ENCODE assay signal across 27 cellular contexts in genomic region chr16:10817514-10817913, GRCh38. TPM values are rescaled to one million over a fixed set of nuclear protein-coding genes. Genes with fewer than 3 reads are reported as not detected.
DNase-seq lines count a peak whose midpoint lies in the region; ATAC-seq, FAIRE-seq and TF ChIP-seq lines count a peak whose summit lies in the region.
"Had no signal": no experiment of that assay in that cellular context is flagged by ENCODE, and none has a peak within 500 bp of the region (broad histone marks: within the 10 kb centered on the region; RNA-seq: fewer than 3 reads in every experiment).

No MANE protein-coding gene starts in this region.

- no peak overlapping the region for H2BK5ac ChIP-seq in H1 (ENCODE audit: low read depth, low read length)

- H2AFZ ChIP-seq in H1 (ENCODE audit: low read length), result no peak overlapping the region

- no peak for TF ChIP-seq EP300 in H1 (IDR thresholded peaks at IDR 0.05; ENCODE audit: borderline replicate concordance in 1 of 2, low read depth in 2 of 2, low read length in 2 of 2)

- no peaks in the 10 kb centered on the region for H3K9me3 Mint-ChIP-seq in nephron
- no peaks in the 10 kb centered on the region for H3K9me3 Mint-ChIP-seq in type B pancreatic cell
- H3K9me3 Mint-ChIP-seq: activated naive CD8-positive, alpha-beta T cell treated with anti-CD3 and anti-CD28 coated beads, Interleukin-2, amount 10 ng/mL, durations not matched to agents 7 days and 5 days; activated T-cell treated with anti-CD3 and anti-CD28 coated beads, Interleukin-2, amount 50 U/mL, for 4 hours; effector memory CD8-positive, alpha-beta T cell had no signal

- FAIRE-seq in H1 (lab: Jason Lieb, UNC), result no peak

- no peaks in the 10 kb centered on the region for H3K36me3 ChIP-seq in HUES6 (ENCODE audit: control insufficient read depth, insufficient read depth, low read length)
- no peaks in the 10 kb centered on the region; a peak in 1 of 8 replicates for H3K36me3 ChIP-seq in H1 (ENCODE audit: control insufficient read depth in 2 of 4, insufficient read depth in 4 of 4, low read length in 3 of 4)
- H3K36me3 ChIP-seq in gastrocnemius medialis, result no peaks in the 10 kb centered on the region
- H3K36me3 ChIP-seq: cardiac muscle cell, HAP-1, SJCRH30, transverse colon had no signal

- POLR2A ChIA-PET in H1 (lab: Charles Lee; ENCODE audit: partially characterized antibody), result no interaction called here

- no peak overlapping the region for H3K23ac ChIP-seq in H1 (ENCODE audit: insufficient read length)

- H4K8ac ChIP-seq in H1 (ENCODE audit: extremely low read depth, insufficient read depth, low read length), result no peak overlapping the region

- H4K5ac ChIP-seq in H1 (ENCODE audit: insufficient read length, low read depth, low read length), result no peak overlapping the region

- no peak overlapping the region for H2BK20ac ChIP-seq in H1 (ENCODE audit: low read length)

- no peak overlapping the region for H3K27ac ChIP-seq in HUES6 (ENCODE audit: low read depth, low read length)
- H3K27ac ChIP-seq in H1 (ENCODE audit: low read depth, low read length), result no peak overlapping the region
- no peak overlapping the region for H3K27ac ChIP-seq in gastrocnemius medialis
- H3K27ac ChIP-seq: cardiac muscle cell, coronary artery, SJCRH30, transverse colon had no signal

- H2BK15ac ChIP-seq in H1 (ENCODE audit: low read length), result 0 out of 2 replicates have a peak overlapping the region, but pooled peaks have one; percentile 55

- H4K91ac ChIP-seq in H1 (replicated peaks; ENCODE audit: insufficient read length, low read length), result no peak overlapping the region

- H2BK120ac ChIP-seq in H1 (replicated peaks; ENCODE audit: low read depth, low read length), result no peak overlapping the region

- no peak for TF ChIP-seq RAD21 in H1 (IDR thresholded peaks at IDR 0.05 in 1 of 2, conservative IDR thresholded peaks at IDR 0.05 in 1 of 2; ENCODE audit: low read depth in 2 of 2, low read length in 2 of 2)

- H3K4me3 Mint-ChIP-seq in nephron, result peak overlapping the region; percentile 40 to 89 (median 54)
- H3K4me3 Mint-ChIP-seq in type B pancreatic cell, result peak overlapping the region; percentile 74
- H3K4me3 Mint-ChIP-seq: activated naive CD8-positive, alpha-beta T cell treated with anti-CD3 and anti-CD28 coated beads, Interleukin-2, amount 10 ng/mL, durations not matched to agents 7 days and 5 days; activated T-cell treated with anti-CD3 and anti-CD28 coated beads, Interleukin-2, amount 50 U/mL, for 4 hours; effector memory CD8-positive, alpha-beta T cell had no signal

- CTCF ChIA-PET in H1 (lab: Charles Lee; ENCODE audit: partially characterized antibody), result interaction anchor here (0.9 to 1.2 kb wide), 4 partner anchors 11 to 90 kb away, joined by 3 to 4 read pairs (median 3); no protein-coding TSS in a partner anchor

- TF ChIP-seq CTCF in H1 (IDR thresholded peaks at IDR 0.05; ENCODE audit: control extremely low read depth in 1 of 3, insufficient read depth in 1 of 3, low read depth in 1 of 3, low read length in 3 of 3) (no peak), nephron (IDR thresholded peaks at IDR 0.05; ENCODE audit: unreplicated experiment in 3 of 3) (no peak), type B pancreatic cell (conservative IDR thresholded peaks at IDR 0.05) (no peak), gastrocnemius medialis (IDR thresholded peaks at IDR 0.05 in 4 of 5, conservative IDR thresholded peaks at IDR 0.05 in 1 of 5) (no peak)

- H3K4ac ChIP-seq in H1 (replicated peaks; ENCODE audit: insufficient read length, low read depth, low read length), result no peak overlapping the region

- H3K79me2 ChIP-seq in H1 (ENCODE audit: control insufficient read depth in 1 of 2, insufficient read depth in 2 of 2, low read length in 2 of 2), result no peaks in the 10 kb centered on the region

- no peak for ATAC-seq in GM21528 (IDR thresholded peaks at IDR 0.05; ENCODE audit: low FRiP score, unreplicated experiment)
- no peak for ATAC-seq in gastrocnemius medialis
- ATAC-seq: activated T-cell treated with anti-CD3 and anti-CD28 coated beads, Interleukin-2, amount 50 U/mL, for 4 hours; effector memory CD8-positive, alpha-beta T cell; mucosa of descending colon had no signal

- TF ChIP-seq POLR2A in H1 (IDR thresholded peaks at IDR 0.05; ENCODE audit: control extremely low read depth in 1 of 2, low read depth in 2 of 2, low read length in 2 of 2) (no peak), gastrocnemius medialis (IDR thresholded peaks at IDR 0.05) (no peak)

- no peaks in the 10 kb centered on the region for H4K20me1 ChIP-seq in H1 (replicated peaks in 1 of 2; ENCODE audit: control insufficient read depth in 1 of 2, insufficient read depth in 2 of 2, low read length in 2 of 2)

- H3K18ac ChIP-seq in H1 (ENCODE audit: extremely low read depth, low read length), result no peak overlapping the region

- 100% methylated on average over 1 of the region's 1 CpG; no CpG with 5 or more reads in 1 of the 2 experiments for WGBS in H1 (ENCODE audit: extremely low coverage in 1 of 2, insufficient coverage in 1 of 2, insufficient read length in 1 of 2, insufficient replicate concordance in 2 of 2, low coverage in 1 of 2, low lambda C conversion rate in 2 of 2, missing lambda C conversion rate in 1 of 2), 2 experiments

- no peak for DNase-seq in H1 (ENCODE audit: low read depth in 1 of 2, low spot score in 2 of 2)
- DNase-seq in type B pancreatic cell (ENCODE audit: extremely low spot score, unreplicated experiment), result no peak
- DNase-seq in AG08396 (ENCODE audit: low spot score), result no peak
- DNase-seq in gastrocnemius medialis, result no peak
- DNase-seq: activated gamma-delta T cell treated with Interleukin-2 at 50 U/mL for 16 hours; activated naive CD8-positive, alpha-beta T cell treated with anti-CD3 and anti-CD28 coated beads, Interleukin-2, amount 10 ng/mL, durations not matched to agents 7 days and 5 days; activated T-cell treated with anti-CD3 and anti-CD28 coated beads, Interleukin-2, amount 50 U/mL, for 4 hours; COR-L47; DMS53; effector memory CD8-positive, alpha-beta T cell; mucosa of descending colon; NCI-H1092; NCI-H1694 treated with DMSO at 0.1 percent for 48 hours; RPMI8226; SJCRH30; stimulated activated CD8-positive, alpha-beta memory T cell treated with anti-CD3 and anti-CD28 coated beads, Interleukin-4, amount 100 ng/mL, for 48 hours; T-helper 1 cell; transverse colon had no signal

- H3K9ac ChIP-seq in HUES6 (ENCODE audit: low read length), result no peak overlapping the region
- H3K9ac ChIP-seq in H1 (replicated peaks in 1 of 4; ENCODE audit: extremely low read depth in 1 of 4, low read depth in 3 of 4, low read length in 3 of 4), result no peak overlapping the region

- no peak overlapping the region; the same call in 1 of the 2 replicates for H2AK5ac ChIP-seq in H1 (ENCODE audit: low read depth, low read length)

- H3K14ac ChIP-seq in H1 (ENCODE audit: insufficient read length), result no peak overlapping the region

- H3K27me3 ChIP-seq in HUES6 (ENCODE audit: control insufficient read depth, insufficient read depth, low read length) (peaks cover 14% of the 10 kb centered on the region), H1 (replicated peaks in 1 of 4; ENCODE audit: control insufficient read depth in 3 of 4, extremely low read depth in 1 of 4, insufficient read depth in 3 of 4, low read length in 3 of 4) (peaks cover 0 to 4% (median 0%) of the 10 kb centered on the region in 4 experiments; a peak in 3 of 7 replicates), gastrocnemius medialis (no peaks in the 10 kb centered on the region)
- H3K27me3 ChIP-seq: SJCRH30 had no signal

- no peak overlapping the region; the same call in 1 of the 2 replicates for H2BK12ac ChIP-seq in H1 (ENCODE audit: low read depth, low read length)

- H3K9me3 ChIP-seq in HUES6 (ENCODE audit: control insufficient read depth, insufficient read depth, low read depth, low read length) (no peaks in the 10 kb centered on the region), H1 (ENCODE audit: insufficient read depth in 2 of 2, low read depth in 1 of 2, low read length in 1 of 2) (no peaks in the 10 kb centered on the region), gastrocnemius medialis (no peaks in the 10 kb centered on the region)
- H3K9me3 ChIP-seq: HAP-1, mucosa of descending colon, SJCRH30, transverse colon had no signal

- H3K23me2 ChIP-seq in H1 (ENCODE audit: low read depth, low read length), result peaks cover 5% of the 10 kb centered on the region; the same call in 1 of the 2 replicates

- peak overlapping the region; percentile 55 to 73; a peak in 3 of 4 replicates for H3K4me2 ChIP-seq in H1 (ENCODE audit: insufficient read depth in 1 of 2, low read depth in 2 of 2, low read length in 2 of 2)

- H3K27me3 Mint-ChIP-seq in nephron (ENCODE audit: low read depth) (no peaks in the 10 kb centered on the region), type B pancreatic cell (peaks cover 6% of the 10 kb centered on the region)
- H3K27me3 Mint-ChIP-seq: effector memory CD8-positive, alpha-beta T cell had no signal

- H3K36me3 Mint-ChIP-seq in nephron (ENCODE audit: low read depth) (no peaks in the 10 kb centered on the region), type B pancreatic cell (no peaks in the 10 kb centered on the region)
- H3K36me3 Mint-ChIP-seq: activated naive CD8-positive, alpha-beta T cell treated with anti-CD3 and anti-CD28 coated beads, Interleukin-2, amount 10 ng/mL, durations not matched to agents 7 days and 5 days had no signal

- intact Hi-C loops in gastrocnemius medialis (cut with DNase I; ENCODE audit: low total_unique reads), result no loop called here

- no peak overlapping the region for H3K56ac ChIP-seq in H1 (replicated peaks; ENCODE audit: insufficient read length, low read depth, low read length)

- H3K4me1 Mint-ChIP-seq in nephron, result peaks cover 13% of the 10 kb centered on the region
- peaks cover 7% of the 10 kb centered on the region for H3K4me1 Mint-ChIP-seq in type B pancreatic cell (ENCODE audit: unreplicated experiment)
- H3K4me1 Mint-ChIP-seq: activated naive CD8-positive, alpha-beta T cell treated with anti-CD3 and anti-CD28 coated beads, Interleukin-2, amount 10 ng/mL, durations not matched to agents 7 days and 5 days had no signal

- 0 out of 2 replicates have a peak, but pooled peaks cover 2% of the 10 kb centered on the region for H3K4me1 ChIP-seq in HUES6 (ENCODE audit: control insufficient read depth, insufficient read depth, low read length)
- no peaks in the 10 kb centered on the region for H3K4me1 ChIP-seq in H1 (replicated peaks in 1 of 4; ENCODE audit: control insufficient read depth in 3 of 4, insufficient read depth in 4 of 4, low read length in 3 of 4)
- H3K4me1 ChIP-seq in gastrocnemius medialis, result no peaks in the 10 kb centered on the region
- H3K4me1 ChIP-seq: HAP-1, SJCRH30, transverse colon had no signal

- no peaks in the 10 kb centered on the region; the same call in 1 of the 2 replicates for H3K79me1 ChIP-seq in H1 (ENCODE audit: low read depth, low read length)

- H3K27ac Mint-ChIP-seq in nephron, result peak overlapping the region in 1 of 3 experiments; percentile 19
- H3K27ac Mint-ChIP-seq in type B pancreatic cell, result peak overlapping the region; percentile 9
- H3K27ac Mint-ChIP-seq: activated naive CD8-positive, alpha-beta T cell treated with anti-CD3 and anti-CD28 coated beads, Interleukin-2, amount 10 ng/mL, durations not matched to agents 7 days and 5 days; effector memory CD8-positive, alpha-beta T cell had no signal

- in situ Hi-C loops in gastrocnemius medialis (cut with MboI; ENCODE audit: low sequenced_read_pairs in 4 of 4), result no loop called here

- peak overlapping the region; percentile 66 for H3K4me3 ChIP-seq in HUES6 (ENCODE audit: low read depth, low read length)
- peak overlapping the region in 3 of 4 experiments; percentile 25 to 89 (median 38); a peak in 3 of 8 replicates for H3K4me3 ChIP-seq in H1 (ENCODE audit: extremely low read depth in 1 of 4, insufficient read depth in 2 of 4, low read depth in 3 of 4, low read length in 4 of 4)
- H3K4me3 ChIP-seq in gastrocnemius medialis, result no peak overlapping the region
- H3K4me3 ChIP-seq: HAP-1, mucosa of descending colon, SJCRH30 had no signal

RNA-seq across cellular contexts. Expression of gene TVP23A, which starts 1.1 kb away (rescaled TPM):
- total RNA-seq in H1 (2021; fragmentation: NEBNext Ultra II Directional; extraction: Animal tissue kit (Norgen Biotek cat#: 25700)), result 3.1 and 3.2 TPM in 2 replicates
- polyA plus RNA-seq in H1 (2011; rRNA removed), result 2.2 TPM in 2 replicates
- polyA plus RNA-seq in H1 (2011; cell fraction: cytosol; rRNA removed), result 1.8 TPM
- 1.9 TPM for polyA plus RNA-seq in H1 (2011; cell fraction: nucleus; rRNA removed)
- polyA plus RNA-seq in H1 (2012, experiment 1 of 2), result 1.9 to 3.6 TPM (median 2.1 TPM) in 4 replicates
- 1.8 TPM for polyA plus RNA-seq in H1 (2012, experiment 2 of 2)
- 2.0 TPM for polyA plus RNA-seq in H1 (2013, experiment 1 of 2)
- 1.5 TPM for polyA plus RNA-seq in H1 (2013, experiment 2 of 2)
- polyA minus RNA-seq in H1 (2011; rRNA and poly(A)+ RNA removed), result 2.4 TPM in 2 replicates
- polyA minus RNA-seq in H1 (2011; cell fraction: cytosol; rRNA and poly(A)+ RNA removed), result 1.3 TPM
- 1.9 TPM for polyA minus RNA-seq in H1 (2011; cell fraction: nucleus; rRNA and poly(A)+ RNA removed)
- total RNA-seq in type B pancreatic cell (ENCODE audit: low replicate concordance) (0.62 and 2.5 TPM in 2 replicates), gastrocnemius medialis (not detected)
- total RNA-seq: activated naive CD8-positive, alpha-beta T cell treated with anti-CD3 and anti-CD28 coated beads, Interleukin-2, amount 10 ng/mL, durations not matched to agents 7 days and 5 days; G401; lung microvascular endothelial cell; NCI-H460; SJCRH30 had no signal

RNA-seq across cellular contexts. Expression of gene CIITA, which starts 59.5 kb away (rescaled TPM):
- 0.06 and 0.07 TPM in 2 replicates for total RNA-seq in H1 (2021; fragmentation: NEBNext Ultra II Directional; extraction: Animal tissue kit (Norgen Biotek cat#: 25700))
- 0.16 and 0.17 TPM in 2 replicates for polyA plus RNA-seq in H1 (2011; rRNA removed)
- polyA plus RNA-seq in H1 (2011; cell fraction: cytosol; rRNA removed), result 0.14 TPM
- 0.44 TPM for polyA plus RNA-seq in H1 (2011; cell fraction: nucleus; rRNA removed)
- 0.13 to 0.37 TPM (median 0.29 TPM) in 4 replicates for polyA plus RNA-seq in H1 (2012, experiment 1 of 2)
- 0.14 TPM for polyA plus RNA-seq in H1 (2012, experiment 2 of 2)
- polyA plus RNA-seq in H1 (2013, experiment 1 of 2), result 0.02 TPM
- 0.04 TPM for polyA plus RNA-seq in H1 (2013, experiment 2 of 2)
- 0.05 and 0.09 TPM in 2 replicates for polyA minus RNA-seq in H1 (2011; rRNA and poly(A)+ RNA removed)
- not detected for polyA minus RNA-seq in H1 (2011; cell fraction: cytosol; rRNA and poly(A)+ RNA removed)
- polyA minus RNA-seq in H1 (2011; cell fraction: nucleus; rRNA and poly(A)+ RNA removed), result not detected
- total RNA-seq in type B pancreatic cell (ENCODE audit: low replicate concordance) (not detected in 2 replicates), gastrocnemius medialis (1 to 10 TPM; 2.3 to 9.1 (median 5.1) TPM)
- total RNA-seq: G401, NCI-H460 had no signal

Comparison
In these comparisons a context has a peak if more than half of its experiments do, and no peak if none do; other contexts are left out.
1. H3K4me3 ChIP-seq: peak in HUES6 (single experiment) and H1 (3 of 4); none in gastrocnemius medialis (0 of 4).